In the genomic region with DNA sequence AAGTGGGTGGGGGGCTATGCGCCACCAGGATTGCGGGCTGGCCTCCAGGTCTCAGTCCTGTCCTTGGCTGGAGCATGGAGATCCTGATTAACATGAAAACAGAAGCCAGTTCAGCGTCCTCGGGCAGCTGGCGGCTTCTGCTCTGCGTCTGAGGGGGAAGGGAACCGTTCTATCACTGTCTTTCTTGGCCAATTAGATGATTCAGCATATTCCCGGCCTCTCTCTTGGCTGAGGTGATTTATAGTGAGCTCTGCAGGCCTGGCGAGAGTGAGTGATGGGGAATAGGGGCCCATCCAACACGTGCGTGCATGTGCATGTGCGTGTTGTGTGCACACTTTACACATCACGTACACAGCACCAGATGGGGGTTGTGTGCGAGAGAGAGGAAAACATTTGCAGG, we compare ENCODE assay signal across 10 cellular contexts.
DNase-seq lines count a peak whose midpoint lies in the region; ATAC-seq, FAIRE-seq and TF ChIP-seq lines count a peak whose summit lies in the region.
"Had no signal": no experiment of that assay in that cellular context is flagged by ENCODE, and none has a peak within 500 bp of the region (broad histone marks: within the 10 kb centered on the region; RNA-seq: fewer than 3 reads in every experiment).

No MANE protein-coding gene starts in this region.

- H3K27me3 ChIP-seq in GM23338 (ENCODE audit: insufficient read depth), result no peaks in the 10 kb centered on the region

- H3K9me3 Mint-ChIP-seq in GM23338, result peaks cover 17% of the 10 kb centered on the region
- H3K9me3 Mint-ChIP-seq in effector memory CD8-positive, alpha-beta T cell, result no peaks in the 10 kb centered on the region

- ATAC-seq in GM23338 (peak; percentile 88), GM18511 (IDR thresholded peaks at IDR 0.05; ENCODE audit: unreplicated experiment) (no peak), GM19023 (IDR thresholded peaks at IDR 0.05; ENCODE audit: unreplicated experiment) (no peak)
- ATAC-seq in effector memory CD8-positive, alpha-beta T cell (replicated peaks), result no peak

- H3K4me1 ChIP-seq in GM23338 (ENCODE audit: insufficient read depth), result no peaks in the 10 kb centered on the region

- peak overlapping the region; percentile 81; the same call in 1 of the 2 replicates for H2AFZ ChIP-seq in GM23338

- H3K4me2 ChIP-seq in GM23338, result peak overlapping the region; percentile 62

- peaks cover 10% of the 10 kb centered on the region for H3K27me3 Mint-ChIP-seq in GM23338 (ENCODE audit: insufficient read depth, low read depth, poor library complexity)
- H3K27me3 Mint-ChIP-seq in effector memory CD8-positive, alpha-beta T cell, result no peaks in the 10 kb centered on the region
- H3K27me3 Mint-ChIP-seq: activated naive CD8-positive, alpha-beta T cell; memory B cell had no signal

- DNase-seq in GM23338 (ENCODE audit: low spot score) (peak; percentile 58), NOMO-1 treated with dmso at 0.1 percent for 144 hours (lab: John Stamatoyannopoulos, UW; ENCODE audit: unreplicated experiment) (peak; percentile 71), globus pallidus (ENCODE audit: low spot score) (peak; percentile 79), posterior cingulate gyrus (peak in 7 of 10 donors; percentile 28 to 88 (median 44)), GM19239 (ENCODE audit: insufficient read length, low spot score) (no peak)
- no peak for DNase-seq in effector memory CD8-positive, alpha-beta T cell

- H3K79me2 ChIP-seq in GM23338 (replicated peaks; ENCODE audit: insufficient read depth), result no peaks in the 10 kb centered on the region

- intact Hi-C loops in posterior cingulate gyrus (cut with DNase I), result no loop called here

- no peak overlapping the region for H3K4me3 Mint-ChIP-seq in GM23338
- H3K4me3 Mint-ChIP-seq in effector memory CD8-positive, alpha-beta T cell, result no peak overlapping the region
- H3K4me3 Mint-ChIP-seq: activated naive CD8-positive, alpha-beta T cell; memory B cell had no signal

- H3F3A ChIP-seq in GM23338 (replicated peaks; ENCODE audit: low read depth), result no peaks in the 10 kb centered on the region

- TF ChIP-seq CTCF in GM23338 (conservative IDR thresholded peaks at IDR 0.05; ENCODE audit: low read depth in 2 of 2), result no peak

- H3K4me3 ChIP-seq in GM23338, result no peak overlapping the region

- FAIRE-seq in GM19239 (lab: Jason Lieb, UNC), result no peak

- no peaks in the 10 kb centered on the region for H3K9me2 ChIP-seq in GM23338 (ENCODE audit: insufficient read depth)

- H4K20me1 ChIP-seq in GM23338 (replicated peaks; ENCODE audit: insufficient read depth), result no peaks in the 10 kb centered on the region

- peaks cover 10% of the 10 kb centered on the region; the same call in 2 of the 3 replicates for H3K36me3 Mint-ChIP-seq in GM23338 (ENCODE audit: low read depth)
- peaks cover 3% of the 10 kb centered on the region for H3K36me3 Mint-ChIP-seq in effector memory CD8-positive, alpha-beta T cell (ENCODE audit: insufficient read depth)
- H3K36me3 Mint-ChIP-seq: activated naive CD8-positive, alpha-beta T cell had no signal

- H3K27ac ChIP-seq in GM23338 (ENCODE audit: low read depth), result no peak overlapping the region

- no peaks in the 10 kb centered on the region for H3K36me3 ChIP-seq in GM23338 (ENCODE audit: insufficient read depth)

- H3K27ac Mint-ChIP-seq in GM23338, result peak overlapping the region; percentile 89
- no peak overlapping the region for H3K27ac Mint-ChIP-seq in effector memory CD8-positive, alpha-beta T cell
- H3K27ac Mint-ChIP-seq: activated naive CD8-positive, alpha-beta T cell; memory B cell had no signal

- H3K4me1 Mint-ChIP-seq in GM23338, result peaks cover 12% of the 10 kb centered on the region
- no peaks in the 10 kb centered on the region for H3K4me1 Mint-ChIP-seq in effector memory CD8-positive, alpha-beta T cell (ENCODE audit: low read depth in 2 of 2)
- H3K4me1 Mint-ChIP-seq: memory B cell had no signal

TF ChIP-seq in GM23338, 12 proteins besides CTCF, POLR2A, EP300 and RAD21 (continues in another document):
- TF ChIP-seq ETS1 (IDR thresholded peaks at IDR 0.05) (no peak), EZH2 (IDR thresholded peaks at IDR 0.05; ENCODE audit: low read depth, unreplicated experiment) (no peak), POLR2AphosphoS5 (IDR thresholded peaks at IDR 0.05; ENCODE audit: low read depth) (no peak), CREB1 (CRISPR knock-in tag; IDR thresholded peaks at IDR 0.05; ENCODE audit: low read depth) (no peak), EZH2phosphoT487 (IDR thresholded peaks at IDR 0.05; ENCODE audit: unreplicated experiment) (no peak), ZNF331 (CRISPR knock-in tag; IDR thresholded peaks at IDR 0.05; ENCODE audit: low read depth) (no peak), NANOG (IDR thresholded peaks at IDR 0.05; ENCODE audit: borderline replicate concordance) (no peak)
- TF ChIP-seq, protein P1, sequence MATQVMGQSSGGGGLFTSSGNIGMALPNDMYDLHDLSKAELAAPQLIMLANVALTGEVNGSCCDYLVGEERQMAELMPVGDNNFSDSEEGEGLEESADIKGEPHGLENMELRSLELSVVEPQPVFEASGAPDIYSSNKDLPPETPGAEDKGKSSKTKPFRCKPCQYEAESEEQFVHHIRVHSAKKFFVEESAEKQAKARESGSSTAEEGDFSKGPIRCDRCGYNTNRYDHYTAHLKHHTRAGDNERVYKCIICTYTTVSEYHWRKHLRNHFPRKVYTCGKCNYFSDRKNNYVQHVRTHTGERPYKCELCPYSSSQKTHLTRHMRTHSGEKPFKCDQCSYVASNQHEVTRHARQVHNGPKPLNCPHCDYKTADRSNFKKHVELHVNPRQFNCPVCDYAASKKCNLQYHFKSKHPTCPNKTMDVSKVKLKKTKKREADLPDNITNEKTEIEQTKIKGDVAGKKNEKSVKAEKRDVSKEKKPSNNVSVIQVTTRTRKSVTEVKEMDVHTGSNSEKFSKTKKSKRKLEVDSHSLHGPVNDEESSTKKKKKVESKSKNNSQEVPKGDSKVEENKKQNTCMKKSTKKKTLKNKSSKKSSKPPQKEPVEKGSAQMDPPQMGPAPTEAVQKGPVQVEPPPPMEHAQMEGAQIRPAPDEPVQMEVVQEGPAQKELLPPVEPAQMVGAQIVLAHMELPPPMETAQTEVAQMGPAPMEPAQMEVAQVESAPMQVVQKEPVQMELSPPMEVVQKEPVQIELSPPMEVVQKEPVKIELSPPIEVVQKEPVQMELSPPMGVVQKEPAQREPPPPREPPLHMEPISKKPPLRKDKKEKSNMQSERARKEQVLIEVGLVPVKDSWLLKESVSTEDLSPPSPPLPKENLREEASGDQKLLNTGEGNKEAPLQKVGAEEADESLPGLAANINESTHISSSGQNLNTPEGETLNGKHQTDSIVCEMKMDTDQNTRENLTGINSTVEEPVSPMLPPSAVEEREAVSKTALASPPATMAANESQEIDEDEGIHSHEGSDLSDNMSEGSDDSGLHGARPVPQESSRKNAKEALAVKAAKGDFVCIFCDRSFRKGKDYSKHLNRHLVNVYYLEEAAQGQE (IDR thresholded peaks at IDR 0.05; ENCODE audit: unreplicated experiment), result no peak

Comparison
In these comparisons a context has a peak if more than half of its experiments do, and no peak if none do; other contexts are left out.
1. DNase-seq: peak in GM23338 (single experiment), NOMO-1 treated with dmso at 0.1 percent for 144 hours (single experiment), globus pallidus (single experiment) and posterior cingulate gyrus (7 of 10); none in effector memory CD8-positive, alpha-beta T cell (0 of 3) and GM19239 (single experiment).